24 cellular contexts compared by ENCODE assay signal in genomic region chr16:2288701-2289100, GRCh38. TPM values are rescaled to one million over a fixed set of nuclear protein-coding genes. Genes with fewer than 3 reads are reported as not detected.
A peak's percentile ranks its signal among the peaks of the same experiment; 100 is the strongest.
DNase-seq lines count a peak whose midpoint lies in the region; ATAC-seq and TF ChIP-seq lines count a peak whose summit lies in the region.
"Had no signal": no experiment of that assay in that cellular context is flagged by ENCODE, and none has a peak within 500 bp of the region (broad histone marks: within the 10 kb centered on the region; RNA-seq: fewer than 3 reads in every experiment).

No MANE protein-coding gene starts in this region.

- DNase-seq in DMS 273 (lab: John Stamatoyannopoulos, UW; ENCODE audit: unreplicated experiment): peak; percentile 51
- peak; percentile 44 for DNase-seq in GDM1 (lab: John Stamatoyannopoulos, UW)
- peak; percentile 33 for DNase-seq in NCI-H524 treated with DMSO at 0.1 percent for 48 hours (lab: John Stamatoyannopoulos, UW)
- DNase-seq in endodermal cell: peak; percentile 36
- DNase-seq in GM10248 (ENCODE audit: extremely low spot score): no peak
- DNase-seq in AML-193 (lab: John Stamatoyannopoulos, UW): no peak
- no peak for DNase-seq in NCI-H2196 (lab: John Stamatoyannopoulos, UW; ENCODE audit: unreplicated experiment)
- DNase-seq in psoas muscle: no peak
- DNase-seq: BE2C; CD4-positive, CD25-positive, alpha-beta regulatory T cell; DMS79 treated with DMSO at 0.1 percent for 48 hours; GM23248; HFFc6; MG63; NCI-H2029; NCI-H226; NCI-H510A; NCI-H748 treated with DMSO at 0.1 percent for 48 hours; NK-92 treated with Interleukin-12 subunit alpha and Interleukin-12 subunit beta, amount 100 ng/mL, for 24 hours; PC-3; Right ventricle myocardium superior; T-helper 1 cell had no signal

- no peak overlapping the region for H3K9ac ChIP-seq in endodermal cell (ENCODE audit: extremely low read depth, low read length, poor library complexity, severe bottlenecking)
- H3K9ac ChIP-seq: GM23248 had no signal

- no peak overlapping the region for H3K4me3 Mint-ChIP-seq in endodermal cell
- H3K4me3 Mint-ChIP-seq: CD4-positive, CD25-positive, alpha-beta regulatory T cell; HFFc6 had no signal

- 92 to 93% methylated on average over 6 of the region's 6 CpGs for WGBS in endodermal cell (ENCODE audit: insufficient coverage in 1 of 2, insufficient read length in 1 of 2), 2 experiments
- 63 to 71% (median 71%) methylated on average over 6 of the region's 6 CpGs for WGBS in psoas muscle, 3 donors

- H3K9me3 ChIP-seq in endodermal cell (ENCODE audit: control insufficient read depth, low read length) (no peaks in the 10 kb centered on the region), psoas muscle (no peaks in the 10 kb centered on the region)
- H3K9me3 ChIP-seq: BE2C, HAP-1, MG63 had no signal

- POLR2A ChIA-PET in GM10248 (lab: Yijun Ruan, JAX): no interaction called here

- no peaks in the 10 kb centered on the region for H3K27me3 Mint-ChIP-seq in endodermal cell (ENCODE audit: insufficient read depth)
- H3K27me3 Mint-ChIP-seq: CD4-positive, CD25-positive, alpha-beta regulatory T cell had no signal

- H3K36me3 ChIP-seq in endodermal cell (ENCODE audit: control insufficient read depth, insufficient read depth, low read length) (no peaks in the 10 kb centered on the region), psoas muscle (ENCODE audit: insufficient read depth in 1 of 2, low read depth in 1 of 2) (peaks cover 0 to 47% of the 10 kb centered on the region in 2 donors)
- H3K36me3 ChIP-seq: MG63 had no signal

- TF ChIP-seq CTCF in endodermal cell (conservative IDR thresholded peaks at IDR 0.05): no peak
- TF ChIP-seq CTCF in GM10248 (IDR thresholded peaks at IDR 0.05; ENCODE audit: control extremely low read depth, extremely low read depth, low read depth, missing control alignments): no peak
- no peak for TF ChIP-seq CTCF in psoas muscle (IDR thresholded peaks at IDR 0.05)

- CTCF ChIA-PET in GM10248 (lab: Yijun Ruan, JAX): interaction anchor here (1.5 kb wide), 1 partner anchor 10 kb away, joined by 4 read pairs; no protein-coding TSS in a partner anchor

- no peak overlapping the region for H3K27ac Mint-ChIP-seq in endodermal cell
- H3K27ac Mint-ChIP-seq: CD4-positive, CD25-positive, alpha-beta regulatory T cell; HFFc6 had no signal

- no peaks in the 10 kb centered on the region for H3K36me3 Mint-ChIP-seq in endodermal cell (ENCODE audit: low read depth)

- H3K4me3 ChIP-seq in endodermal cell (ENCODE audit: low read length): no peak overlapping the region
- H3K4me3 ChIP-seq in psoas muscle: no peak overlapping the region
- H3K4me3 ChIP-seq: GM23248, HAP-1, K562, MG63 had no signal

- intact Hi-C loops in psoas muscle (cut with DNase I): loop anchor here in 1 of 2 donors (10.0 kb wide), 1 partner anchor 126 kb away; no protein-coding TSS in a partner anchor

- H3K9me3 Mint-ChIP-seq in endodermal cell: no peaks in the 10 kb centered on the region
- H3K9me3 Mint-ChIP-seq: CD4-positive, CD25-positive, alpha-beta regulatory T cell; HFFc6 had no signal

- H3K4me1 ChIP-seq in endodermal cell (ENCODE audit: control insufficient read depth, insufficient read depth, low read length) (no peaks in the 10 kb centered on the region), psoas muscle (no peaks in the 10 kb centered on the region)
- H3K4me1 ChIP-seq: BE2C, HAP-1 had no signal

- no peak for ATAC-seq in psoas muscle
- ATAC-seq: K562, PC-3 had no signal

- H3K27me3 ChIP-seq in endodermal cell (ENCODE audit: control insufficient read depth, insufficient read depth, low read length, poor library complexity, severe bottlenecking): no peaks in the 10 kb centered on the region
- no peaks in the 10 kb centered on the region for H3K27me3 ChIP-seq in psoas muscle (ENCODE audit: insufficient read depth in 3 of 3, low read length in 2 of 3)
- H3K27me3 ChIP-seq: BE2C, MG63 had no signal

- no peaks in the 10 kb centered on the region for H3K4me1 Mint-ChIP-seq in endodermal cell
- H3K4me1 Mint-ChIP-seq: CD4-positive, CD25-positive, alpha-beta regulatory T cell had no signal

- H3K27ac ChIP-seq in endodermal cell (ENCODE audit: low read depth, low read length): no peak overlapping the region
- H3K27ac ChIP-seq in psoas muscle: no peak overlapping the region
- H3K27ac ChIP-seq: GM23248 had no signal

RNA-seq across cellular contexts. Expression of gene RNPS1, which starts 20.8 kb away (rescaled TPM):
- total RNA-seq in endodermal cell (100 to 1,000 TPM; 273 to 289 TPM), psoas muscle (100 to 1,000 TPM; 165 to 251 (median 187) TPM)
- polyA plus RNA-seq in endodermal cell (2013, experiment 1 of 2): 236 TPM
- polyA plus RNA-seq in endodermal cell (2013, experiment 2 of 2): 216 TPM
- 100 to 1,000 TPM; 193 to 441 (median 352) TPM for polyA plus RNA-seq in psoas muscle

RNA-seq across cellular contexts. Expression of gene ECI1, which starts 37.3 kb away (rescaled TPM):
- total RNA-seq in endodermal cell: 10 to 100 TPM; 75.8 to 94.7 TPM
- polyA plus RNA-seq in endodermal cell (2013, experiment 1 of 2): 81.0 TPM
- polyA plus RNA-seq in endodermal cell (2013, experiment 2 of 2): 77.4 TPM
- total RNA-seq in psoas muscle: 100 to 1,000 TPM; 103 to 143 (median 126) TPM
- polyA plus RNA-seq in psoas muscle: 100 to 1,000 TPM in 2 of 3 donors, 10 to 100 TPM in 1; 81.7 to 205 (median 183) TPM

RNA-seq across cellular contexts. Expression of gene ABCA3, which starts 51.8 kb away (rescaled TPM):
- total RNA-seq in endodermal cell (1 to 10 TPM; 3.3 to 3.5 TPM), psoas muscle (1 to 10 TPM; 8.6 to 9.4 (median 9.0) TPM)
- polyA plus RNA-seq in endodermal cell (2013, experiment 1 of 2): 12.2 TPM
- polyA plus RNA-seq in endodermal cell (2013, experiment 2 of 2): 11.0 TPM
- polyA plus RNA-seq in psoas muscle: 1 to 10 TPM; 2.2 to 5.2 (median 3.0) TPM

RNA-seq across cellular contexts. Expression of gene DNASE1L2, which starts 52.5 kb away (rescaled TPM):
- total RNA-seq in endodermal cell (1 to 10 TPM in 1 of 2 donors, under 1 TPM in 1; 0.35 to 1.3 TPM), psoas muscle (1 to 10 TPM in 1 of 4 donors, under 1 TPM in 3; 0.28 to 1.2 (median 0.60) TPM)
- 0.53 TPM for polyA plus RNA-seq in endodermal cell (2013, experiment 1 of 2)
- 0.83 TPM for polyA plus RNA-seq in endodermal cell (2013, experiment 2 of 2)
- under 1 TPM; 0.17 to 0.35 (median 0.30) TPM for polyA plus RNA-seq in psoas muscle
- total RNA-seq: GM23248 had no signal
- polyA plus RNA-seq: CD4-positive, CD25-positive, alpha-beta regulatory T cell had no signal

Comparison
In these comparisons a context has a peak if more than half of its experiments do, and no peak if none do; other contexts are left out.
1. DNase-seq: peak in DMS 273 (single experiment), GDM1 (single experiment), NCI-H524 treated with DMSO at 0.1 percent for 48 hours (single experiment) and endodermal cell (single experiment); none in GM10248 (single experiment), AML-193 (0 of 2), NCI-H2196 (single experiment) and psoas muscle (0 of 2).